Comparison of ENCODE assay signal across 27 cellular contexts in genomic region chr12:93242154-93242958, GRCh38.
DNase-seq lines count a peak whose midpoint lies in the region; ATAC-seq and TF ChIP-seq lines count a peak whose summit lies in the region.
"Had no signal": no experiment of that assay in that cellular context is flagged by ENCODE, and none has a peak within 500 bp of the region (broad histone marks: within the 10 kb centered on the region; RNA-seq: fewer than 3 reads in every experiment).

No MANE protein-coding gene starts in this region.

- no peaks in the 10 kb centered on the region for H4K20me1 ChIP-seq in KMS-11 (ENCODE audit: insufficient read depth)

- ATAC-seq in HG03520 (IDR thresholded peaks at IDR 0.05; ENCODE audit: unreplicated experiment): no peak
- ATAC-seq in HG03354 (IDR thresholded peaks at IDR 0.05; ENCODE audit: poor library complexity, severe bottlenecking, unreplicated experiment): no peak
- ATAC-seq: activated T-cell treated with anti-CD3 and anti-CD28 coated beads, Interleukin-2, amount 50 U/mL, for 4 hours; foreskin keratinocyte; GM23338 had no signal

- H3K4me1 Mint-ChIP-seq in endodermal cell (peaks cover 9% of the 10 kb centered on the region), nephron (peaks cover 36% of the 10 kb centered on the region), endothelial cell (ENCODE audit: unreplicated experiment) (peaks cover 2% of the 10 kb centered on the region)
- peaks cover 15 to 29% (median 18%) of the 10 kb centered on the region in 4 donors for H3K4me1 Mint-ChIP-seq in CD4-positive, alpha-beta memory T cell

- peaks cover 63% of the 10 kb centered on the region for H3K4me1 ChIP-seq in KMS-11 (ENCODE audit: low read depth, poor library complexity, severe bottlenecking)
- H3K4me1 ChIP-seq in endodermal cell (ENCODE audit: control insufficient read depth, insufficient read depth, low read length): no peaks in the 10 kb centered on the region
- peaks cover 24% of the 10 kb centered on the region for H3K4me1 ChIP-seq in CD4-positive, alpha-beta memory T cell (ENCODE audit: insufficient read depth, low read length)

- H3K36me3 Mint-ChIP-seq in endodermal cell (ENCODE audit: low read depth) (peaks cover 7% of the 10 kb centered on the region), nephron (ENCODE audit: low read depth) (no peaks in the 10 kb centered on the region), endothelial cell (ENCODE audit: low read depth, unreplicated experiment) (peaks cover 4% of the 10 kb centered on the region)
- H3K36me3 Mint-ChIP-seq in CD4-positive, alpha-beta memory T cell: no peaks in the 10 kb centered on the region
- H3K36me3 Mint-ChIP-seq: brain had no signal

- CTCF ChIA-PET in CD4-positive, alpha-beta memory T cell (lab: Charles Lee; ENCODE audit: partially characterized antibody): interaction anchor here (1.1 kb wide), 1 partner anchor 10 kb away, joined by 3 read pairs; no protein-coding TSS in a partner anchor

- peak overlapping the region; percentile 92 for H3K4me2 ChIP-seq in KMS-11
- H3K4me2 ChIP-seq: GM23338 had no signal

- no peak for DNase-seq in endodermal cell
- DNase-seq in CD4-positive, alpha-beta memory T cell: no peak
- no peak for DNase-seq in endothelial cell (ENCODE audit: low spot score)
- DNase-seq: activated CD4-positive, alpha-beta T cell treated with anti-CD3 and anti-CD28 coated beads for 4 hours; activated T-cell treated with anti-CD3 and anti-CD28 coated beads, Interleukin-2, amount 50 U/mL, for 4 hours; adrenal gland; DMS 273 treated with DMSO at 0.1 percent for 48 hours; foreskin keratinocyte; kidney glomerular epithelial cell; mammary epithelial cell; NCI-H1436 treated with DMSO at 0.1 percent for 48 hours; NCI-H2107; NCI-H446; NCI-H82; nucleus accumbens had no signal

- TF ChIP-seq CTCF in GM12873 (IDR thresholded peaks at IDR 0.05; ENCODE audit: insufficient read depth, low read depth, low read length, missing control alignments) (peak; percentile 13), KMS-11 (conservative IDR thresholded peaks at IDR 0.05; ENCODE audit: low read depth, low read length) (no peak; the same call in 1 of the 2 replicates), endodermal cell (conservative IDR thresholded peaks at IDR 0.05) (peak; percentile 62), nephron (IDR thresholded peaks at IDR 0.05; ENCODE audit: unreplicated experiment in 3 of 3) (peak in 1 of 3 experiments; percentile 15), endothelial cell (IDR thresholded peaks at IDR 0.05; ENCODE audit: unreplicated experiment) (no peak)

- POLR2A ChIA-PET in CD4-positive, alpha-beta memory T cell (lab: Charles Lee; ENCODE audit: partially characterized antibody): no interaction called here

- H3K4me3 Mint-ChIP-seq in endodermal cell (no peak overlapping the region), nephron (no peak overlapping the region), endothelial cell (ENCODE audit: unreplicated experiment) (no peak overlapping the region)
- H3K4me3 Mint-ChIP-seq in CD4-positive, alpha-beta memory T cell: no peak overlapping the region
- H3K4me3 Mint-ChIP-seq: activated T-cell treated with anti-CD3 and anti-CD28 coated beads, Interleukin-2, amount 50 U/mL, for 4 hours; brain; GM23338; stimulated activated naive CD8-positive, alpha-beta T cell treated with anti-CD3 and anti-CD28 coated beads, Interleukin-15, Interleukin-2, amounts not matched to agents 100 ng/mL and 50 ng/mL, for 24 hours had no signal

- peak overlapping the region; percentile 89 for H3K27ac ChIP-seq in KMS-11
- no peak overlapping the region for H3K27ac ChIP-seq in endodermal cell (ENCODE audit: low read depth, low read length)
- no peak overlapping the region for H3K27ac ChIP-seq in CD4-positive, alpha-beta memory T cell (ENCODE audit: low read depth, low read length)
- H3K27ac ChIP-seq: adrenal gland, foreskin keratinocyte, thoracic aorta, vagina, VCaP had no signal

- 91 to 100% methylated on average over 3 to 6 of the region's 6 CpGs for WGBS in endodermal cell (ENCODE audit: insufficient coverage in 1 of 2, insufficient read length in 1 of 2), 2 experiments

- H3K79me2 ChIP-seq in KMS-11 (ENCODE audit: insufficient read depth, low read depth): no peaks in the 10 kb centered on the region

- H2AFZ ChIP-seq in KMS-11 (ENCODE audit: low read depth): peak overlapping the region; percentile 57; the same call in 1 of the 2 replicates
- H2AFZ ChIP-seq: GM23338 had no signal

- peaks cover 43% of the 10 kb centered on the region for H3K9me3 ChIP-seq in endodermal cell (ENCODE audit: control insufficient read depth, low read length)
- H3K9me3 ChIP-seq in CD4-positive, alpha-beta memory T cell (ENCODE audit: control insufficient read depth in 1 of 2, low read length in 2 of 2): no peaks in the 10 kb centered on the region
- H3K9me3 ChIP-seq: adrenal gland, thoracic aorta, vagina had no signal

- H3K27me3 Mint-ChIP-seq in endodermal cell (ENCODE audit: insufficient read depth) (peaks cover 49% of the 10 kb centered on the region), nephron (ENCODE audit: low read depth) (no peaks in the 10 kb centered on the region), endothelial cell (ENCODE audit: unreplicated experiment) (no peaks in the 10 kb centered on the region)
- H3K27me3 Mint-ChIP-seq in CD4-positive, alpha-beta memory T cell: no peaks in the 10 kb centered on the region
- H3K27me3 Mint-ChIP-seq: stimulated activated naive CD8-positive, alpha-beta T cell treated with anti-CD3 and anti-CD28 coated beads, Interleukin-15, Interleukin-2, amounts not matched to agents 100 ng/mL and 50 ng/mL, for 24 hours had no signal

- H3K9me3 Mint-ChIP-seq in endodermal cell: peaks cover 44% of the 10 kb centered on the region
- H3K9me3 Mint-ChIP-seq in nephron: peaks cover 13% of the 10 kb centered on the region
- peaks cover 0 to 13% (median 3%) of the 10 kb centered on the region in 8 donors for H3K9me3 Mint-ChIP-seq in CD4-positive, alpha-beta memory T cell
- H3K9me3 Mint-ChIP-seq in endothelial cell (ENCODE audit: unreplicated experiment): peaks cover 4% of the 10 kb centered on the region

- H3K36me3 ChIP-seq in KMS-11 (ENCODE audit: insufficient read depth): no peaks in the 10 kb centered on the region
- no peaks in the 10 kb centered on the region for H3K36me3 ChIP-seq in endodermal cell (ENCODE audit: control insufficient read depth, insufficient read depth, low read length)
- H3K36me3 ChIP-seq in CD4-positive, alpha-beta memory T cell (ENCODE audit: insufficient read depth, low read length): no peaks in the 10 kb centered on the region
- H3K36me3 ChIP-seq: adrenal gland, thoracic aorta, vagina had no signal

- intact Hi-C loops in CD4-positive, alpha-beta memory T cell (cut with micrococcal nuclease): no loop called here

- no peak overlapping the region; the same call in 1 of the 2 replicates for H3K9ac ChIP-seq in KMS-11
- H3K9ac ChIP-seq in endodermal cell (ENCODE audit: extremely low read depth, low read length, poor library complexity, severe bottlenecking): no peak overlapping the region

- H3K27ac Mint-ChIP-seq in endodermal cell (no peak overlapping the region), nephron (peak overlapping the region in 2 of 3 experiments; percentile 23 to 52), endothelial cell (ENCODE audit: unreplicated experiment) (no peak overlapping the region)
- no peak overlapping the region for H3K27ac Mint-ChIP-seq in CD4-positive, alpha-beta memory T cell
- H3K27ac Mint-ChIP-seq: brain; GM23338; stimulated activated naive CD8-positive, alpha-beta T cell treated with anti-CD3 and anti-CD28 coated beads, Interleukin-15, Interleukin-2, amounts not matched to agents 100 ng/mL and 50 ng/mL, for 24 hours had no signal

- H3K4me3 ChIP-seq in KMS-11 (IDR thresholded peaks at IDR 0.05; ENCODE audit: insufficient read depth, low read depth, low read length): no peak overlapping the region
- no peak overlapping the region for H3K4me3 ChIP-seq in endodermal cell (ENCODE audit: low read length)
- H3K4me3 ChIP-seq in CD4-positive, alpha-beta memory T cell (ENCODE audit: low read length in 2 of 2): no peak overlapping the region
- H3K4me3 ChIP-seq: adrenal gland, GM23338, skin epidermis, thoracic aorta, vagina had no signal

- H3K27me3 ChIP-seq in KMS-11 (ENCODE audit: insufficient read depth, low read depth): no peaks in the 10 kb centered on the region
- peaks cover 5% of the 10 kb centered on the region for H3K27me3 ChIP-seq in endodermal cell (ENCODE audit: control insufficient read depth, insufficient read depth, low read length, poor library complexity, severe bottlenecking)
- no peaks in the 10 kb centered on the region for H3K27me3 ChIP-seq in CD4-positive, alpha-beta memory T cell (ENCODE audit: insufficient read depth, low read length)
- H3K27me3 ChIP-seq: adrenal gland, foreskin keratinocyte, vagina had no signal

Comparison
In these comparisons a context has a peak if more than half of its experiments do, and no peak if none do; other contexts are left out.
1. CTCF ChIP-seq: peak in GM12873 (single experiment) and endodermal cell (single experiment); none in KMS-11 (single experiment) and endothelial cell (single experiment).
2. H3K27ac Mint-ChIP-seq: peak in nephron (2 of 3); none in endodermal cell (single experiment), CD4-positive, alpha-beta memory T cell (0 of 7) and endothelial cell (single experiment).